26 cellular contexts compared by ENCODE assay signal in genomic region chr9:6943293-6943692, GRCh38.
"Had no signal": no experiment of that assay in that cellular context is flagged by ENCODE, and none has a peak within 500 bp of the region (broad histone marks: within the 10 kb centered on the region; RNA-seq: fewer than 3 reads in every experiment).

No MANE protein-coding gene starts in this region.

- H3K4me3 Mint-ChIP-seq: activated CD4-positive, alpha-beta memory T cell treated with anti-CD3 and anti-CD28 coated beads for 36 hours; activated naive CD4-positive, alpha-beta T cell treated with anti-CD3 and anti-CD28 coated beads for 36 hours; activated T-cell treated with anti-CD3 and anti-CD28 coated beads, Interleukin-2, amount 50 U/mL, for 4 hours; activated T-helper 1 cell treated with anti-CD3 and anti-CD28 coated beads, Interleukin-12 subunit alpha, Interleukin-12 subunit beta, Interleukin-2, Interleukin-4 antibody, amounts not matched to agents 30 ng/mL and 10 ng/mL and 1 ng/mL, durations not matched to agents 14 hours and 24 hours and 36 hours; central memory CD8-positive, alpha-beta T cell; T-cell had no signal

- DNase-seq: activated CD4-positive, alpha-beta memory T cell treated with anti-CD3 and anti-CD28 coated beads for 36 hours; activated CD4-positive, alpha-beta T cell treated with anti-CD3 and anti-CD28 coated beads for 4 hours; activated CD4-positive, alpha-beta T cell treated with anti-CD3 and anti-CD28 coated beads, Interleukin-2, amount 50 U/mL, for 1 hour; activated CD8-positive, alpha-beta memory T cell treated with anti-CD3 and anti-CD28 coated beads, Interleukin-2, amount 50 U/mL, for 4 hours; activated gamma-delta T cell treated with Interleukin-2 at 50 U/mL for 16 hours; activated naive CD4-positive, alpha-beta T cell treated with anti-CD3 and anti-CD28 coated beads for 36 hours; activated T-cell treated with anti-CD3 and anti-CD28 coated beads for 4 hours; activated T-cell treated with anti-CD3 and anti-CD28 coated beads, Interleukin-2, amount 50 U/mL, for 4 hours; amniotic stem cell; Karpas-422; KBM-7; NCI-H1436; NCI-H1930; NCI-H226; NCI-H69; SIG-M5; T-cell; T-helper 9 cell had no signal

- H3K27ac Mint-ChIP-seq: activated CD4-positive, alpha-beta memory T cell treated with anti-CD3 and anti-CD28 coated beads for 36 hours; activated naive CD4-positive, alpha-beta T cell treated with anti-CD3 and anti-CD28 coated beads for 36 hours; activated naive CD4-positive, alpha-beta T cell treated with anti-CD3 and anti-CD28 coated beads, Interleukin-2, amount 50 U/mL, for 72 hours; activated T-helper 1 cell treated with anti-CD3 and anti-CD28 coated beads, Interleukin-12 subunit alpha, Interleukin-12 subunit beta, Interleukin-2, Interleukin-4 antibody, amounts not matched to agents 30 ng/mL and 10 ng/mL and 1 ng/mL, durations not matched to agents 14 hours and 24 hours and 36 hours; T-cell had no signal

- H3K27me3 ChIP-seq: ascending aorta, cardiac muscle cell had no signal

- H3K27ac ChIP-seq: ascending aorta, cardiac muscle cell had no signal

- H3K9me3 Mint-ChIP-seq: activated CD4-positive, alpha-beta memory T cell treated with anti-CD3 and anti-CD28 coated beads for 36 hours; activated naive CD4-positive, alpha-beta T cell treated with anti-CD3 and anti-CD28 coated beads, Interleukin-2, amount 50 U/mL, for 72 hours; activated T-cell treated with anti-CD3 and anti-CD28 coated beads, Interleukin-2, amount 50 U/mL, for 4 hours; activated T-helper 1 cell treated with anti-CD3 and anti-CD28 coated beads, Interleukin-12 subunit alpha, Interleukin-12 subunit beta, Interleukin-2, Interleukin-4 antibody, amounts not matched to agents 30 ng/mL and 10 ng/mL and 1 ng/mL, durations not matched to agents 14 hours and 24 hours and 36 hours; central memory CD8-positive, alpha-beta T cell; T-cell had no signal

- H3K36me3 Mint-ChIP-seq: activated naive CD4-positive, alpha-beta T cell treated with anti-CD3 and anti-CD28 coated beads, Interleukin-2, amount 50 U/mL, for 72 hours had no signal

- ATAC-seq: activated CD4-positive, CD25-positive, alpha-beta regulatory T cell treated with anti-CD3 and anti-CD28 coated beads, Interleukin-2, amount 50 U/mL, for 24 hours; activated naive CD4-positive, alpha-beta T cell treated with anti-CD3 and anti-CD28 coated beads, Interleukin-2, amount 50 U/mL, for 72 hours; activated T-cell treated with anti-CD3 and anti-CD28 coated beads, Interleukin-2, amount 50 U/mL, for 4 hours; Panc1; Right ventricle myocardium inferior; T-cell had no signal

- H3K27me3 Mint-ChIP-seq: activated CD4-positive, alpha-beta memory T cell treated with anti-CD3 and anti-CD28 coated beads for 36 hours; central memory CD8-positive, alpha-beta T cell; T-cell had no signal

- H3K4me3 ChIP-seq: ascending aorta, cardiac muscle cell had no signal

- H3K36me3 ChIP-seq: ascending aorta, cardiac muscle cell had no signal
